In genomic region chr1:115469703-115470476, GRCh38 we compare ENCODE assay signal across 8 cellular contexts.
DNase-seq lines count a peak whose midpoint lies in the region; FAIRE-seq and TF ChIP-seq lines count a peak whose summit lies in the region.

No MANE protein-coding gene starts in this region.

- H2AFZ ChIP-seq in mesenchymal stem cell (ENCODE audit: low read depth, low read length): no peak overlapping the region

- peak overlapping the region; percentile 6 for H3K4me2 ChIP-seq in mesenchymal stem cell (ENCODE audit: low read length, poor library complexity, severe bottlenecking)

- TF ChIP-seq RAD21 in Ishikawa (IDR thresholded peaks at IDR 0.05; ENCODE audit: low read depth): peak; percentile 96

- H3K9ac ChIP-seq in mesenchymal stem cell (ENCODE audit: low read length): peak overlapping the region; percentile 32

- no peaks in the 10 kb centered on the region for H3K4me1 ChIP-seq in mesenchymal stem cell (ENCODE audit: control insufficient read depth, insufficient read depth, low read depth, low read length)
- no peaks in the 10 kb centered on the region for H3K4me1 ChIP-seq in uterus

- TF ChIP-seq EP300 in Ishikawa (IDR thresholded peaks at IDR 0.05; ENCODE audit: borderline replicate concordance): no peak

- peaks cover 0 to 6% of the 10 kb centered on the region in 2 experiments for H3K27me3 ChIP-seq in mesenchymal stem cell (ENCODE audit: control insufficient read depth in 1 of 2, insufficient read depth in 1 of 2, low read length in 2 of 2)
- no peaks in the 10 kb centered on the region for H3K27me3 ChIP-seq in uterus

- H3K9me3 ChIP-seq in mesenchymal stem cell (ENCODE audit: control insufficient read depth, low read length): no peaks in the 10 kb centered on the region
- H3K9me3 ChIP-seq in uterus: no peaks in the 10 kb centered on the region

- intact Hi-C loops in uterus (cut with DNase I; ENCODE audit: low total_unique reads): loop anchor here (10.0 kb wide), 1 partner anchor 325 kb away; no protein-coding TSS in a partner anchor

- 19% methylated on average over 8 of the region's 11 CpGs for WGBS in mesenchymal stem cell

- H3K36me3 ChIP-seq in mesenchymal stem cell (ENCODE audit: control insufficient read depth in 1 of 2, insufficient read depth in 2 of 2, low read depth in 1 of 2, low read length in 2 of 2) (no peaks in the 10 kb centered on the region), uterus (no peaks in the 10 kb centered on the region)

- no peak overlapping the region for H4K8ac ChIP-seq in mesenchymal stem cell (ENCODE audit: low read length)

- FAIRE-seq in GM12891 (lab: Jason Lieb, UNC): peak; percentile 43

- in situ Hi-C loops in SK-MEL-5 (cut with HindIII; ENCODE audit: low pct_unique_long_range_greater_than_20kb, low sequenced_read_pairs): no loop called here

- no peak overlapping the region for H2BK12ac ChIP-seq in mesenchymal stem cell (ENCODE audit: low read length in 2 of 2)

- DNase-seq in AG09319 (ENCODE audit: extremely low read depth, low read depth) (no peak), GM12891 (ENCODE audit: insufficient read length, low spot score) (peak; percentile 50), SK-MEL-5 (ENCODE audit: low read depth, low spot score) (peak; percentile 44), dermis blood vessel endothelial cell (peak; percentile 47), mesenchymal stem cell (peak; percentile 38), uterus (peak; percentile 38 to 47), NCI-H1930 (lab: John Stamatoyannopoulos, UW) (no peak)

- no peak overlapping the region for H2AK5ac ChIP-seq in mesenchymal stem cell (ENCODE audit: low read length, severe bottlenecking)

- H3K4ac ChIP-seq in mesenchymal stem cell (ENCODE audit: low read depth in 1 of 2, low read length in 2 of 2): no peak overlapping the region

- H3K4me3 ChIP-seq in mesenchymal stem cell (ENCODE audit: insufficient read depth in 1 of 2, low read depth in 1 of 2, low read length in 2 of 2) (no peak overlapping the region), uterus (no peak overlapping the region)

- H2BK15ac ChIP-seq in mesenchymal stem cell (ENCODE audit: low read depth, poor library complexity, severe bottlenecking): no peak overlapping the region

- H2BK5ac ChIP-seq in mesenchymal stem cell (ENCODE audit: low read depth, low read length, poor library complexity, severe bottlenecking): no peak overlapping the region

- H3K23ac ChIP-seq in mesenchymal stem cell (ENCODE audit: low read length in 2 of 2): no peak overlapping the region

- H2BK120ac ChIP-seq in mesenchymal stem cell (ENCODE audit: low read depth, low read length): no peak overlapping the region

- H4K91ac ChIP-seq in mesenchymal stem cell (ENCODE audit: low read length): no peak overlapping the region

- no peaks in the 10 kb centered on the region for H3K79me1 ChIP-seq in mesenchymal stem cell (replicated peaks; ENCODE audit: low read length, poor library complexity, severe bottlenecking)

- no peak overlapping the region for H3K14ac ChIP-seq in mesenchymal stem cell (ENCODE audit: low read length in 2 of 2)

- TF ChIP-seq CTCF in AG09319 (IDR thresholded peaks at IDR 0.05; ENCODE audit: low read depth, low read length) (peak; percentile 100), uterus (IDR thresholded peaks at IDR 0.05) (peak; percentile 68 to 79 (median 75))

- H3K27ac ChIP-seq in mesenchymal stem cell (ENCODE audit: low read length, poor library complexity, severe bottlenecking) (peak overlapping the region; percentile 30), uterus (no peak overlapping the region)

- no peak for TF ChIP-seq POLR2A in GM12891 (IDR thresholded peaks at IDR 0.05; ENCODE audit: low read depth, low read length)
- TF ChIP-seq POLR2A in uterus (IDR thresholded peaks at IDR 0.05): no peak

- H3K18ac ChIP-seq in mesenchymal stem cell (ENCODE audit: low read depth in 1 of 2, low read length in 2 of 2): no peak overlapping the region

TF ChIP-seq in GM12891, 5 proteins besides CTCF, POLR2A, EP300 and RAD21:
- TF ChIP-seq POLR2AphosphoS5 (IDR thresholded peaks at IDR 0.05; ENCODE audit: low read depth, low read length) (no peak), PAX5 (IDR thresholded peaks at IDR 0.05; ENCODE audit: insufficient read depth, low read length, severe bottlenecking) (no peak), TAF1 (IDR thresholded peaks at IDR 0.05; ENCODE audit: low read depth, low read length) (no peak), POU2F2 (IDR thresholded peaks at IDR 0.05; ENCODE audit: low read depth, low read length) (no peak), SPI1 (IDR thresholded peaks at IDR 0.05; ENCODE audit: low read depth, low read length) (0 out of 2 replicates have a peak, but pooled peaks have one; percentile 24)

TF ChIP-seq in Ishikawa, 13 proteins besides CTCF, POLR2A, EP300 and RAD21:
- TF ChIP-seq USF1 (IDR thresholded peaks at IDR 0.05): no peak
- peak; percentile 60 for TF ChIP-seq NFIC (IDR thresholded peaks at IDR 0.05)
- TF ChIP-seq YY1 (IDR thresholded peaks at IDR 0.05; ENCODE audit: low read depth): peak; percentile 23; the same call in 1 of the 2 replicates
- TF ChIP-seq ZBTB7A (IDR thresholded peaks at IDR 0.05; ENCODE audit: low read depth): no peak
- TF ChIP-seq REST (IDR thresholded peaks at IDR 0.05; ENCODE audit: low read depth): peak; percentile 52; the same call in 1 of the 2 replicates
- TF ChIP-seq, protein P1, sequence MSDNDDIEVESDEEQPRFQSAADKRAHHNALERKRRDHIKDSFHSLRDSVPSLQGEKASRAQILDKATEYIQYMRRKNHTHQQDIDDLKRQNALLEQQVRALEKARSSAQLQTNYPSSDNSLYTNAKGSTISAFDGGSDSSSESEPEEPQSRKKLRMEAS (IDR thresholded peaks at IDR 0.05): no peak
- TF ChIP-seq TEAD4 (IDR thresholded peaks at IDR 0.05): 0 out of 2 replicates have a peak, but pooled peaks have one; percentile 18
TF ChIP-seq in Ishikawa: peak in this region for 4.

Comparison
In these comparisons a context has a peak if more than half of its experiments do, and no peak if none do; other contexts are left out.
1. DNase-seq: peak in GM12891 (single experiment), SK-MEL-5 (single experiment), dermis blood vessel endothelial cell (single experiment), mesenchymal stem cell (single experiment) and uterus (2 of 2); none in AG09319 (single experiment) and NCI-H1930 (0 of 2).